In the genomic region with DNA sequence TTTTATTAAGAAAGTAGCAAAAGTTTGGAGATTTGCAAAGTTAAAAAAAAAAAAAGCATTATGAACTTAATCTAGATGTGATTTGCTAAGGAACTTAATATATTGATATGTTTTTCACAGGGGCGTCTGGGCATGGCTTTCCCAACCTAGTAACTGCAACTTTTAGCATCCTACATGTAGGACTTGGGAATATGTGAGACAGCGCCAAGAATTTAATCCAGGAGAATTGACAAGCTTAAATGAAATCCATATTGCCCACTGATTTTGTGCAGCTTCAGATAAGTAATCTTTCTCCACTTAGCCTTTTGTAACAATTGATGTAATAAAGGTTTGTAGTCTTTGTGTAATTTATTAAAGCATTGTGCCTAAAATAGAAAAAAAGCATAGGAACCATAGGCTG, we compare ENCODE assay signal across 8 cellular contexts.
DNase-seq lines count a peak whose midpoint lies in the region; ATAC-seq and TF ChIP-seq lines count a peak whose summit lies in the region.

No MANE protein-coding gene starts in this region.

- peak overlapping the region; percentile 95 for H3K4me3 ChIP-seq in GM12864 (ENCODE audit: low read depth, low read length)
- peak overlapping the region; percentile 90 for H3K4me3 ChIP-seq in RWPE2 (ENCODE audit: severe bottlenecking)
- peak overlapping the region; percentile 92 for H3K4me3 ChIP-seq in rectal smooth muscle tissue (ENCODE audit: low read length)

- H3K27ac ChIP-seq in RWPE2 (ENCODE audit: poor library complexity, severe bottlenecking) (peak overlapping the region; percentile 93), rectal smooth muscle tissue (ENCODE audit: low read depth, low read length) (peak overlapping the region; percentile 96)

- TF ChIP-seq CTCF in GM12864 (IDR thresholded peaks at IDR 0.05; ENCODE audit: low read depth, low read length, missing control alignments) = no peak
- TF ChIP-seq CTCF in RWPE2 (IDR thresholded peaks at IDR 0.05; ENCODE audit: poor library complexity, severe bottlenecking) = no peak

- H3K36me3 ChIP-seq in RWPE2 (ENCODE audit: low read depth) (peaks cover 58% of the 10 kb centered on the region), rectal smooth muscle tissue (ENCODE audit: control insufficient read depth, insufficient read depth, low read length) (no peaks in the 10 kb centered on the region)

- H3K4me1 ChIP-seq in RWPE2 (ENCODE audit: insufficient read depth, poor library complexity, severe bottlenecking) (peaks cover 15% of the 10 kb centered on the region), rectal smooth muscle tissue (ENCODE audit: control insufficient read depth, insufficient read depth, low read length) (peaks cover 28% of the 10 kb centered on the region)

- no peaks in the 10 kb centered on the region for H3K9me3 ChIP-seq in RWPE2 (ENCODE audit: severe bottlenecking)

- H3K9ac ChIP-seq in rectal smooth muscle tissue (ENCODE audit: low read length) = no peak overlapping the region

- DNase-seq in GM12864 (ENCODE audit: low read depth) = no peak
- no peak for DNase-seq in RWPE2 (ENCODE audit: low spot score)
- DNase-seq in fibroblast of peridontal ligament (ENCODE audit: extremely low read depth) = peak; percentile 67
- DNase-seq in NOMO-1 treated with dmso at 0.1 percent for 144 hours (lab: John Stamatoyannopoulos, UW; ENCODE audit: unreplicated experiment) = no peak
- DNase-seq in NCI-H226 = no peak
- DNase-seq in OCI-M1 (lab: John Stamatoyannopoulos, UW) = no peak
- DNase-seq in NCI-H2107 (lab: John Stamatoyannopoulos, UW) = no peak

- H3K27me3 ChIP-seq in RWPE2 (ENCODE audit: insufficient read depth, poor library complexity, severe bottlenecking) = no peaks in the 10 kb centered on the region
- no peaks in the 10 kb centered on the region for H3K27me3 ChIP-seq in rectal smooth muscle tissue (ENCODE audit: control insufficient read depth, insufficient read depth, low read length)

- no peak for ATAC-seq in RWPE2 (ENCODE audit: low read depth)
